Comparison of ENCODE assay signal across 11 cellular contexts in genomic region chr9:128917151-128917849, GRCh38. TPM values are rescaled to one million over a fixed set of nuclear protein-coding genes. Genes with fewer than 3 reads are reported as not detected.
DNase-seq lines count a peak whose midpoint lies in the region; ATAC-seq and TF ChIP-seq lines count a peak whose summit lies in the region.
"Had no signal": no experiment of that assay in that cellular context is flagged by ENCODE, and none has a peak within 500 bp of the region (broad histone marks: within the 10 kb centered on the region; RNA-seq: fewer than 3 reads in every experiment).

No MANE protein-coding gene starts in this region.

- no peaks in the 10 kb centered on the region for H3K27me3 Mint-ChIP-seq in naive thymus-derived CD8-positive, alpha-beta T cell
- H3K27me3 Mint-ChIP-seq: activated naive CD4-positive, alpha-beta T cell treated with anti-CD3 and anti-CD28 coated beads, Interleukin-2, amount 50 U/mL, for 24 hours had no signal

- peaks cover 0 to 35% (median 7%) of the 10 kb centered on the region in 3 donors for H3K36me3 Mint-ChIP-seq in naive thymus-derived CD8-positive, alpha-beta T cell

- H3K27ac ChIP-seq in angular gyrus (ENCODE audit: low read depth, low read length) (peak overlapping the region; percentile 56), heart left ventricle (peak overlapping the region; percentile 75 to 86 (median 80)), prostate gland (peak overlapping the region; percentile 87 to 90)
- H3K27ac ChIP-seq: neutrophil had no signal

- H3K4me3 ChIP-seq in heart left ventricle (no peak overlapping the region), prostate gland (no peak overlapping the region)

- H3K27ac Mint-ChIP-seq in naive thymus-derived CD8-positive, alpha-beta T cell: peak overlapping the region in 2 of 10 donors; percentile 5 to 15
- H3K27ac Mint-ChIP-seq: activated naive CD4-positive, alpha-beta T cell treated with anti-CD3 and anti-CD28 coated beads, Interleukin-2, amount 50 U/mL, for 24 hours had no signal

- TF ChIP-seq CTCF in heart left ventricle (IDR thresholded peaks at IDR 0.05) (no peak), prostate gland (IDR thresholded peaks at IDR 0.05) (no peak)

- ATAC-seq in heart left ventricle (peak; percentile 12 to 60 (median 56)), HG03045 (IDR thresholded peaks at IDR 0.05; ENCODE audit: unreplicated experiment) (no peak), HG03378 (IDR thresholded peaks at IDR 0.05; ENCODE audit: unreplicated experiment) (no peak)
- ATAC-seq in naive thymus-derived CD8-positive, alpha-beta T cell: no peak
- ATAC-seq: Panc1 had no signal

- DNase-seq in C1 segment of cervical spinal cord (lab: John Stamatoyannopoulos, UW) (peak in 12 of 14 donors; percentile 22 to 75 (median 62)), heart left ventricle (peak; percentile 78 to 88 (median 86)), prostate gland (ENCODE audit: low spot score) (peak; percentile 89)
- no peak for DNase-seq in naive thymus-derived CD8-positive, alpha-beta T cell
- no peak for DNase-seq in stimulated activated CD4-positive, alpha-beta T cell treated with anti-CD3 and anti-CD28 coated beads, Interleukin-15, amount 100 ng/mL, for 24 hours

- H3K4me1 ChIP-seq in heart left ventricle: peaks cover 16 to 92% (median 70%) of the 10 kb centered on the region in 12 donors
- peaks cover 41% of the 10 kb centered on the region for H3K4me1 ChIP-seq in prostate gland (replicated peaks)

- POLR2A ChIA-PET in naive thymus-derived CD8-positive, alpha-beta T cell (lab: Charles Lee): interaction anchor here (3.1 kb wide), 1 partner anchor 14 kb away, joined by 19 read pairs; no protein-coding TSS in a partner anchor

- WGBS in heart left ventricle, 4 donors: 40 to 56% (median 55%) methylated on average over 20 to 26 of the region's 26 CpGs
- WGBS in prostate gland: 40% methylated on average over 26 of the region's 26 CpGs

- H3K4me1 Mint-ChIP-seq in naive thymus-derived CD8-positive, alpha-beta T cell: peaks cover 10 to 33% (median 25%) of the 10 kb centered on the region in 4 donors

- intact Hi-C loops in heart left ventricle (cut with DNase I): loop anchor here in 3 of 10 donors (2.0 to 5.0 kb wide), 2 partner anchors 34 to 35 kb away; partner anchors contain the start of genes LRRC8A (in 3 of the 3) and KYAT1 (in 2 of the 3)
- intact Hi-C loops in prostate gland (cut with DNase I): no loop called here

- H3K27me3 ChIP-seq in heart left ventricle (no peaks in the 10 kb centered on the region), prostate gland (replicated peaks; ENCODE audit: insufficient read depth) (no peaks in the 10 kb centered on the region)

- TF ChIP-seq POLR2A in heart left ventricle (IDR thresholded peaks at IDR 0.05) (no peak), prostate gland (IDR thresholded peaks at IDR 0.05) (peak; percentile 34)

- H3K9me3 Mint-ChIP-seq in naive thymus-derived CD8-positive, alpha-beta T cell: no peaks in the 10 kb centered on the region
- H3K9me3 Mint-ChIP-seq: activated naive CD4-positive, alpha-beta T cell treated with anti-CD3 and anti-CD28 coated beads, Interleukin-2, amount 50 U/mL, for 24 hours had no signal

- H3K36me3 ChIP-seq in heart left ventricle (peaks cover 0 to 36% (median 20%) of the 10 kb centered on the region in 9 donors), prostate gland (no peaks in the 10 kb centered on the region)

- no peak overlapping the region for H3K4me3 Mint-ChIP-seq in naive thymus-derived CD8-positive, alpha-beta T cell
- H3K4me3 Mint-ChIP-seq: activated naive CD4-positive, alpha-beta T cell treated with anti-CD3 and anti-CD28 coated beads, Interleukin-2, amount 50 U/mL, for 24 hours had no signal

- H3K9me3 ChIP-seq in heart left ventricle (no peaks in the 10 kb centered on the region), prostate gland (no peaks in the 10 kb centered on the region)
- H3K9me3 ChIP-seq: neutrophil had no signal

RNA-seq across cellular contexts. Expression of gene PHYHD1, which starts 3.5 kb away (rescaled TPM):
- total RNA-seq in heart left ventricle (10 to 100 TPM; 14.0 to 49.0 (median 27.3) TPM), prostate gland (10 to 100 TPM; 36.4 to 50.9 TPM)
- 10 to 100 TPM; 24.2 to 41.5 TPM for polyA plus RNA-seq in heart left ventricle
- total RNA-seq in naive thymus-derived CD8-positive, alpha-beta T cell: 1 to 10 TPM; 6.9 to 8.2 TPM
- polyA plus RNA-seq in naive thymus-derived CD8-positive, alpha-beta T cell: 1 to 10 TPM; 2.6 to 7.4 (median 6.2) TPM

RNA-seq across cellular contexts. Expression of gene DOLK, which starts 30.1 kb away (rescaled TPM):
- total RNA-seq in heart left ventricle (10 to 100 TPM in 6 of 9 donors, 1 to 10 TPM in 3; 8.2 to 14.8 (median 10.6) TPM), prostate gland (10 to 100 TPM; 26.6 to 27.3 TPM)
- polyA plus RNA-seq in heart left ventricle: 10 to 100 TPM in 1 of 2 donors, 1 to 10 TPM in 1; 7.8 to 15.6 TPM
- 10 to 100 TPM; 10.3 to 11.1 TPM for total RNA-seq in naive thymus-derived CD8-positive, alpha-beta T cell
- polyA plus RNA-seq in naive thymus-derived CD8-positive, alpha-beta T cell: 1 to 10 TPM; 9.0 to 9.2 (median 9.1) TPM

RNA-seq across cellular contexts. Expression of gene NUP188, which starts 30.2 kb away (rescaled TPM):
- total RNA-seq in heart left ventricle (10 to 100 TPM; 15.1 to 30.4 (median 22.6) TPM), prostate gland (10 to 100 TPM; 34.6 to 88.6 TPM)
- 10 to 100 TPM; 10.6 to 35.1 TPM for polyA plus RNA-seq in heart left ventricle
- total RNA-seq in naive thymus-derived CD8-positive, alpha-beta T cell: 10 to 100 TPM; 68.8 to 79.6 TPM
- polyA plus RNA-seq in naive thymus-derived CD8-positive, alpha-beta T cell: 10 to 100 TPM; 21.9 to 36.8 (median 29.8) TPM

RNA-seq across cellular contexts. Expression of gene LRRC8A, which starts 35.4 kb away (rescaled TPM):
- total RNA-seq in heart left ventricle (10 to 100 TPM; 16.2 to 76.4 (median 28.8) TPM), prostate gland (10 to 100 TPM; 78.2 to 78.8 TPM)
- polyA plus RNA-seq in heart left ventricle: 10 to 100 TPM; 15.8 to 62.3 TPM
- 10 to 100 TPM; 27.5 to 29.4 TPM for total RNA-seq in naive thymus-derived CD8-positive, alpha-beta T cell
- polyA plus RNA-seq in naive thymus-derived CD8-positive, alpha-beta T cell: 10 to 100 TPM; 17.4 to 36.7 (median 22.1) TPM

RNA-seq across cellular contexts. Expression of gene KYAT1, which starts 35.5 kb away (rescaled TPM):
- 10 to 100 TPM in 7 of 9 donors, 1 to 10 TPM in 2; 9.5 to 16.7 (median 13.4) TPM for total RNA-seq in heart left ventricle
- polyA plus RNA-seq in heart left ventricle: 10 to 100 TPM; 11.5 to 12.6 TPM
- 10 to 100 TPM; 13.1 to 24.1 TPM for total RNA-seq in prostate gland
- total RNA-seq in naive thymus-derived CD8-positive, alpha-beta T cell: 10 to 100 TPM; 15.1 to 15.9 TPM
- 10 to 100 TPM in 2 of 3 donors, 1 to 10 TPM in 1; 9.3 to 10.8 (median 10.4) TPM for polyA plus RNA-seq in naive thymus-derived CD8-positive, alpha-beta T cell

Comparison
In these comparisons a context has a peak if more than half of its experiments do, and no peak if none do; other contexts are left out.
1. DNase-seq: peak in C1 segment of cervical spinal cord (12 of 14), heart left ventricle (5 of 5) and prostate gland (single experiment); none in naive thymus-derived CD8-positive, alpha-beta T cell (0 of 10) and stimulated activated CD4-positive, alpha-beta T cell treated with anti-CD3 and anti-CD28 coated beads, Interleukin-15, amount 100 ng/mL, for 24 hours (single experiment).
2. ATAC-seq: peak in heart left ventricle (4 of 4); none in HG03045 (single experiment), naive thymus-derived CD8-positive, alpha-beta T cell (0 of 2) and HG03378 (single experiment).
3. Peak in every context shown above with its lines, with median percentiles within 50 percentile points of each other: H3K27ac ChIP-seq.